In the genomic region with DNA sequence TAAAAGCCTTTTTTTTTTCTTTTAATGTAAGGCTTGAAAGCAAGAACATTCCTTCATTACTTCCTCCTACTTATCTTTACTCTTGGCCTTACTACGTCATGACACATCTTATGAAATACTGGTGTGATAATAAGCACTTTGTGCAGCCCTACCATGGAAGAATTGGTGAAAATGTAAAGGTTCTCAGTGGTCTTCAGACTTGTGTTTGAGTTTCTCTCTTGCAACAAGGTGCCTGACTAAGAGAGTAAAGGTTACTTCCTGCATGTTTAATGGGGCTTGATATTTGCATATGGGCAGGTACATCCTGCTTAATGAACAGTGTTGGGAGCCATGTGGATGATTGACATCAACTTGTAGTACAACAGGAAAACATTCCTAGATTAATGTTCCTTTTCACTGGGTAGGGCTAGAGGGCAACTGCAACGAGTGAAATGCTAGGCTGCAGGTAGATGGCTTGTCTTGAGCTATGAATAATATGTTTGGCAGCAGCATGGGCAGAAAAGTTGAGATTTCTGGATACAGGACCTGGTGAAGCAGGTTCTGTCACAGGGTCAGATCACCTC, we compare ENCODE assay signal across 12 cellular contexts.
DNase-seq lines count a peak whose midpoint lies in the region; ATAC-seq and TF ChIP-seq lines count a peak whose summit lies in the region.
"Had no signal": no experiment of that assay in that cellular context is flagged by ENCODE, and none has a peak within 500 bp of the region (broad histone marks: within the 10 kb centered on the region; RNA-seq: fewer than 3 reads in every experiment).

No MANE protein-coding gene starts in this region.

- DNase-seq in CD4-positive, alpha-beta T cell = no peak
- DNase-seq in HuH-7.5 (ENCODE audit: low spot score) (peak; percentile 32), left colon (no peak), KBM-7 (no peak), sigmoid colon (no peak), NCI-H82 treated with DMSO at 0.1 percent for 48 hours (lab: John Stamatoyannopoulos, UW; ENCODE audit: unreplicated experiment) (no peak)
- DNase-seq in activated CD8-positive, alpha-beta T cell treated with anti-CD3 and anti-CD28 coated beads, Interleukin-2, amount 10 ng/mL, durations not matched to agents 7 days and 5 days = no peak
- DNase-seq: activated CD4-positive, alpha-beta T cell treated with anti-CD3 and anti-CD28 coated beads, Interleukin-2, amount 50 U/mL, for 4 hours; COR-L47 had no signal

- no peaks in the 10 kb centered on the region for H3K27me3 ChIP-seq in CD4-positive, alpha-beta T cell (ENCODE audit: control insufficient read depth, insufficient read depth, low read length)
- H3K27me3 ChIP-seq in sigmoid colon = no peaks in the 10 kb centered on the region
- H3K27me3 ChIP-seq: SJSA1 had no signal

- no peak for TF ChIP-seq EP300 in sigmoid colon (IDR thresholded peaks at IDR 0.05)

- H3K27ac ChIP-seq in CD4-positive, alpha-beta T cell (ENCODE audit: low read depth, low read length) = no peak overlapping the region
- H3K27ac ChIP-seq in sigmoid colon = no peak overlapping the region
- H3K27ac ChIP-seq: SJSA1 had no signal

- H3K4me3 ChIP-seq in sigmoid colon = no peak overlapping the region
- H3K4me3 ChIP-seq: GM12878, SJSA1 had no signal

- 7 to 26% methylated on average over 2 of the region's 2 CpGs for WGBS in sigmoid colon, 2 donors

- no peak for TF ChIP-seq CTCF in CD4-positive, alpha-beta T cell (IDR thresholded peaks at IDR 0.05)
- no peak for TF ChIP-seq CTCF in sigmoid colon (IDR thresholded peaks at IDR 0.05)

- H3K4me1 Mint-ChIP-seq in CD4-positive, alpha-beta T cell (ENCODE audit: low read depth) = peaks cover 73% of the 10 kb centered on the region
- peaks cover 51% of the 10 kb centered on the region for H3K4me1 Mint-ChIP-seq in activated CD8-positive, alpha-beta T cell treated with anti-CD3 and anti-CD28 coated beads, Interleukin-2, amount 10 ng/mL, durations not matched to agents 7 days and 5 days (ENCODE audit: low read depth)

- no peak overlapping the region for H3K4me3 Mint-ChIP-seq in CD4-positive, alpha-beta T cell
- no peak overlapping the region for H3K4me3 Mint-ChIP-seq in activated CD8-positive, alpha-beta T cell treated with anti-CD3 and anti-CD28 coated beads, Interleukin-2, amount 10 ng/mL, durations not matched to agents 7 days and 5 days

- peak overlapping the region; percentile 3 for H3K27ac Mint-ChIP-seq in CD4-positive, alpha-beta T cell
- peak overlapping the region; percentile 48 for H3K27ac Mint-ChIP-seq in activated CD8-positive, alpha-beta T cell treated with anti-CD3 and anti-CD28 coated beads, Interleukin-2, amount 10 ng/mL, durations not matched to agents 7 days and 5 days

- TF ChIP-seq POLR2A in sigmoid colon (IDR thresholded peaks at IDR 0.05) = no peak

- intact Hi-C loops in CD4-positive, alpha-beta T cell (cut with DNase I, micrococcal nuclease) = loop anchor here in 1 of 2 experiments (5.0 kb wide), 2 partner anchors 35 to 85 kb away; a partner anchor contains a TSS
- intact Hi-C loops in left colon (cut with DNase I, micrococcal nuclease) (no loop called here), sigmoid colon (cut with DNase I) (no loop called here)

- H3K36me3 ChIP-seq in sigmoid colon = peaks cover 0 to 11% (median 0%) of the 10 kb centered on the region in 4 donors

- ATAC-seq in CD4-positive, alpha-beta T cell (ENCODE audit: poor library complexity) = no peak
- no peak for ATAC-seq in activated CD8-positive, alpha-beta T cell treated with anti-CD3 and anti-CD28 coated beads, Interleukin-2, amount 10 ng/mL, durations not matched to agents 7 days and 5 days
- ATAC-seq in left colon (peak; percentile 90), GM18511 (IDR thresholded peaks at IDR 0.05; ENCODE audit: unreplicated experiment) (no peak)
- ATAC-seq: GM12878 had no signal

- no peaks in the 10 kb centered on the region for H3K9me3 ChIP-seq in CD4-positive, alpha-beta T cell (ENCODE audit: control insufficient read depth, low read length)
- H3K9me3 ChIP-seq in sigmoid colon = no peaks in the 10 kb centered on the region
- H3K9me3 ChIP-seq: SJSA1 had no signal

- no peaks in the 10 kb centered on the region for H3K27me3 Mint-ChIP-seq in CD4-positive, alpha-beta T cell
- H3K27me3 Mint-ChIP-seq in activated CD8-positive, alpha-beta T cell treated with anti-CD3 and anti-CD28 coated beads, Interleukin-2, amount 10 ng/mL, durations not matched to agents 7 days and 5 days (ENCODE audit: low read depth) = no peaks in the 10 kb centered on the region

- POLR2A ChIA-PET in CD4-positive, alpha-beta T cell (lab: Charles Lee) = no interaction called here
- POLR2A ChIA-PET in activated CD8-positive, alpha-beta T cell treated with anti-CD3 and anti-CD28 coated beads, Interleukin-2, amount 10 ng/mL, durations not matched to agents 7 days and 5 days (lab: Charles Lee) = interaction anchor here (0.5 kb wide), 1 partner anchor 131 kb away, joined by 3 read pairs; no protein-coding TSS in a partner anchor

- in situ Hi-C loops in KBM-7 (cut with MboI; ENCODE audit: low pct_unique_long_range_greater_than_20kb, low sequenced_read_pairs) = loop anchor here (25.0 kb wide), 1 partner anchor 100 kb away; no protein-coding TSS in a partner anchor

- CTCF ChIA-PET in CD4-positive, alpha-beta T cell (lab: Charles Lee) = no interaction called here
- CTCF ChIA-PET in activated CD8-positive, alpha-beta T cell treated with anti-CD3 and anti-CD28 coated beads, Interleukin-2, amount 10 ng/mL, durations not matched to agents 7 days and 5 days (lab: Charles Lee) = no interaction called here

- peaks cover 44% of the 10 kb centered on the region for H3K36me3 Mint-ChIP-seq in CD4-positive, alpha-beta T cell (ENCODE audit: low read depth)
- peaks cover 40% of the 10 kb centered on the region for H3K36me3 Mint-ChIP-seq in activated CD8-positive, alpha-beta T cell treated with anti-CD3 and anti-CD28 coated beads, Interleukin-2, amount 10 ng/mL, durations not matched to agents 7 days and 5 days (ENCODE audit: low read depth)

- H3K4me1 ChIP-seq in sigmoid colon = peaks cover 0 to 20% (median 12%) of the 10 kb centered on the region in 4 donors
- H3K4me1 ChIP-seq: SJSA1 had no signal

- no peaks in the 10 kb centered on the region for H3K9me3 Mint-ChIP-seq in CD4-positive, alpha-beta T cell
- no peaks in the 10 kb centered on the region for H3K9me3 Mint-ChIP-seq in activated CD8-positive, alpha-beta T cell treated with anti-CD3 and anti-CD28 coated beads, Interleukin-2, amount 10 ng/mL, durations not matched to agents 7 days and 5 days (ENCODE audit: insufficient read depth)
